10 cellular contexts compared by ENCODE assay signal in the genomic region with DNA sequence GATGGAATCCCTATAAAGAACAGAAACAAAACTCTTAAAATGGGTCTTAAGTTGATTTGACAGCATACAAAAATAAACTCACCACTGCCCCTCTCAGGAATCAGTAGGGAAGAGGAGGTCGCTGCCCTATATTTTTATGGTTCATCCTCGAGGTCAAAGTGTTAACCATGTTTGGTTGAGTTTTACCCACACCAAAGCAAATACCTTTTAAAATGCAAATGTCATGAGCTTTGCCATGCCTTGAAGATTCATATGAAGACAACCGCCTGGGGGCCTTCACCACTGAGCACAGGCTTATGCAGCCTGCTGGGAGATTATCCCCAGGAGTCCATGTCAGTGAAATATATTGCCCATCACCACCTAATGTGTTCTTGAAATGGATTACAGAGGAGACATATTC.
DNase-seq lines count a peak whose midpoint lies in the region; ATAC-seq and TF ChIP-seq lines count a peak whose summit lies in the region.
"Had no signal": no experiment of that assay in that cellular context is flagged by ENCODE, and none has a peak within 500 bp of the region (broad histone marks: within the 10 kb centered on the region; RNA-seq: fewer than 3 reads in every experiment).

No MANE protein-coding gene starts in this region.

- H3K4me3 ChIP-seq in adrenal gland = no peak overlapping the region
- H3K4me3 ChIP-seq: stomach had no signal

- no peak for TF ChIP-seq POLR2A in adrenal gland (IDR thresholded peaks at IDR 0.05)

- H3K27me3 ChIP-seq in adrenal gland = no peaks in the 10 kb centered on the region
- H3K27me3 ChIP-seq: stomach had no signal

- WGBS in adrenal gland, 4 donors = 59 to 81% (median 74%) methylated on average over 3 of the region's 3 CpGs

- TF ChIP-seq CTCF in adrenal gland (IDR thresholded peaks at IDR 0.05) = no peak

- H3K36me3 Mint-ChIP-seq in activated T-cell treated with anti-CD3 and anti-CD28 coated beads, Interleukin-2, amount 50 U/mL, for 4 hours (ENCODE audit: insufficient read depth) = peaks cover 31% of the 10 kb centered on the region
- peaks cover 30% of the 10 kb centered on the region for H3K36me3 Mint-ChIP-seq in activated T-helper 1 cell treated with anti-CD3 and anti-CD28 coated beads, Interleukin-12 subunit alpha, Interleukin-12 subunit beta, Interleukin-2, Interleukin-4 antibody, amounts not matched to agents 30 ng/mL and 10 ng/mL and 1 ng/mL, durations not matched to agents 14 hours and 24 hours and 36 hours (ENCODE audit: low read depth)
- H3K36me3 Mint-ChIP-seq in natural killer cell treated with Interleukin-12 subunit alpha and Interleukin-12 subunit beta and Interleukin-15 and Interleukin-18, amount 100 ng/mL, for 72 hours = peaks cover 13% of the 10 kb centered on the region

- peak; percentile 90 to 96 for ATAC-seq in activated T-cell treated with anti-CD3 and anti-CD28 coated beads, Interleukin-2, amount 50 U/mL, for 4 hours
- peak; percentile 61 to 94 for ATAC-seq in natural killer cell treated with Interleukin-12 subunit alpha and Interleukin-12 subunit beta and Interleukin-15 and Interleukin-18, amount 100 ng/mL, for 72 hours
- ATAC-seq in HG03045 (IDR thresholded peaks at IDR 0.05; ENCODE audit: unreplicated experiment) = no peak

- H3K27ac ChIP-seq in adrenal gland = no peak overlapping the region
- H3K27ac ChIP-seq: stomach had no signal

- intact Hi-C loops in activated T-helper 1 cell treated with anti-CD3 and anti-CD28 coated beads, Interleukin-12 subunit alpha, Interleukin-12 subunit beta, Interleukin-2, Interleukin-4 antibody, amounts not matched to agents 30 ng/mL and 10 ng/mL and 1 ng/mL, durations not matched to agents 14 hours and 24 hours and 36 hours (cut with micrococcal nuclease) = loop anchor here (1.0 to 2.0 kb wide), 6 partner anchors 15 to 84 kb away; no protein-coding TSS in a partner anchor
- intact Hi-C loops in adrenal gland (cut with DNase I) = no loop called here

- H3K27ac Mint-ChIP-seq in activated T-helper 1 cell treated with anti-CD3 and anti-CD28 coated beads, Interleukin-12 subunit alpha, Interleukin-12 subunit beta, Interleukin-2, Interleukin-4 antibody, amounts not matched to agents 30 ng/mL and 10 ng/mL and 1 ng/mL, durations not matched to agents 14 hours and 24 hours and 36 hours = peak overlapping the region; percentile 49
- peak overlapping the region in 1 of 2 donors; percentile 18 for H3K27ac Mint-ChIP-seq in natural killer cell treated with Interleukin-12 subunit alpha and Interleukin-12 subunit beta and Interleukin-15 and Interleukin-18, amount 100 ng/mL, for 72 hours

- H3K27me3 Mint-ChIP-seq in activated T-cell treated with anti-CD3 and anti-CD28 coated beads, Interleukin-2, amount 50 U/mL, for 4 hours (ENCODE audit: low read depth) = no peaks in the 10 kb centered on the region
- H3K27me3 Mint-ChIP-seq in activated T-helper 1 cell treated with anti-CD3 and anti-CD28 coated beads, Interleukin-12 subunit alpha, Interleukin-12 subunit beta, Interleukin-2, Interleukin-4 antibody, amounts not matched to agents 30 ng/mL and 10 ng/mL and 1 ng/mL, durations not matched to agents 14 hours and 24 hours and 36 hours (ENCODE audit: insufficient read depth) = no peaks in the 10 kb centered on the region
- H3K27me3 Mint-ChIP-seq in natural killer cell treated with Interleukin-12 subunit alpha and Interleukin-12 subunit beta and Interleukin-15 and Interleukin-18, amount 100 ng/mL, for 72 hours = no peaks in the 10 kb centered on the region

- no peaks in the 10 kb centered on the region for H3K4me1 ChIP-seq in adrenal gland (replicated peaks in 1 of 2)
- H3K4me1 ChIP-seq: stomach had no signal

- peaks cover 0 to 14% of the 10 kb centered on the region in 2 donors for H3K36me3 ChIP-seq in adrenal gland (replicated peaks in 1 of 2)

- H3K4me3 Mint-ChIP-seq in activated T-cell treated with anti-CD3 and anti-CD28 coated beads, Interleukin-2, amount 50 U/mL, for 4 hours = no peak overlapping the region
- peak overlapping the region; percentile 12 for H3K4me3 Mint-ChIP-seq in activated T-helper 1 cell treated with anti-CD3 and anti-CD28 coated beads, Interleukin-12 subunit alpha, Interleukin-12 subunit beta, Interleukin-2, Interleukin-4 antibody, amounts not matched to agents 30 ng/mL and 10 ng/mL and 1 ng/mL, durations not matched to agents 14 hours and 24 hours and 36 hours
- peak overlapping the region; percentile 18 for H3K4me3 Mint-ChIP-seq in natural killer cell treated with Interleukin-12 subunit alpha and Interleukin-12 subunit beta and Interleukin-15 and Interleukin-18, amount 100 ng/mL, for 72 hours

- H3K4me1 Mint-ChIP-seq in activated T-cell treated with anti-CD3 and anti-CD28 coated beads, Interleukin-2, amount 50 U/mL, for 4 hours (ENCODE audit: low read depth) = peaks cover 26% of the 10 kb centered on the region
- peaks cover 32% of the 10 kb centered on the region for H3K4me1 Mint-ChIP-seq in activated T-helper 1 cell treated with anti-CD3 and anti-CD28 coated beads, Interleukin-12 subunit alpha, Interleukin-12 subunit beta, Interleukin-2, Interleukin-4 antibody, amounts not matched to agents 30 ng/mL and 10 ng/mL and 1 ng/mL, durations not matched to agents 14 hours and 24 hours and 36 hours (ENCODE audit: low read depth)
- H3K4me1 Mint-ChIP-seq in natural killer cell treated with Interleukin-12 subunit alpha and Interleukin-12 subunit beta and Interleukin-15 and Interleukin-18, amount 100 ng/mL, for 72 hours (ENCODE audit: low read depth in 2 of 2) = peaks cover 19 to 25% of the 10 kb centered on the region in 2 donors

- H3K9me3 ChIP-seq in adrenal gland (replicated peaks in 1 of 3) = no peaks in the 10 kb centered on the region
- H3K9me3 ChIP-seq: stomach had no signal

- H3K9me3 Mint-ChIP-seq in activated T-cell treated with anti-CD3 and anti-CD28 coated beads, Interleukin-2, amount 50 U/mL, for 4 hours = no peaks in the 10 kb centered on the region
- peaks cover 4% of the 10 kb centered on the region for H3K9me3 Mint-ChIP-seq in activated T-helper 1 cell treated with anti-CD3 and anti-CD28 coated beads, Interleukin-12 subunit alpha, Interleukin-12 subunit beta, Interleukin-2, Interleukin-4 antibody, amounts not matched to agents 30 ng/mL and 10 ng/mL and 1 ng/mL, durations not matched to agents 14 hours and 24 hours and 36 hours
- H3K9me3 Mint-ChIP-seq in natural killer cell treated with Interleukin-12 subunit alpha and Interleukin-12 subunit beta and Interleukin-15 and Interleukin-18, amount 100 ng/mL, for 72 hours = no peaks in the 10 kb centered on the region

- DNase-seq in activated T-cell treated with anti-CD3 and anti-CD28 coated beads, Interleukin-2, amount 50 U/mL, for 4 hours = peak; percentile 21
- no peak for DNase-seq in activated T-cell treated with anti-CD3 and anti-CD28 coated beads for 4 hours
- peak; percentile 76 for DNase-seq in HuH-7 (ENCODE audit: low spot score)
- DNase-seq in activated T-helper 1 cell treated with anti-CD3 and anti-CD28 coated beads, Interleukin-12 subunit alpha, Interleukin-12 subunit beta, Interleukin-2, Interleukin-4 antibody, amounts not matched to agents 30 ng/mL and 10 ng/mL and 1 ng/mL, durations not matched to agents 14 hours and 24 hours and 36 hours (ENCODE audit: low spot score) = peak; percentile 50
- no peak for DNase-seq in natural killer cell treated with Interleukin-12 subunit alpha and Interleukin-12 subunit beta and Interleukin-15 and Interleukin-18, amount 100 ng/mL, for 72 hours (ENCODE audit: low spot score)
- DNase-seq in adrenal gland = no peak
- no peak for DNase-seq in SKM-1 treated with dmso at 0.1 percent for 144 hours (lab: John Stamatoyannopoulos, UW; ENCODE audit: unreplicated experiment)
- DNase-seq: EL, stomach had no signal

Comparison
In these comparisons a context has a peak if more than half of its experiments do, and no peak if none do; other contexts are left out.
1. DNase-seq: peak in activated T-cell treated with anti-CD3 and anti-CD28 coated beads, Interleukin-2, amount 50 U/mL, for 4 hours (single experiment), HuH-7 (single experiment) and activated T-helper 1 cell treated with anti-CD3 and anti-CD28 coated beads, Interleukin-12 subunit alpha, Interleukin-12 subunit beta, Interleukin-2, Interleukin-4 antibody, amounts not matched to agents 30 ng/mL and 10 ng/mL and 1 ng/mL, durations not matched to agents 14 hours and 24 hours and 36 hours (single experiment); none in activated T-cell treated with anti-CD3 and anti-CD28 coated beads for 4 hours (single experiment), natural killer cell treated with Interleukin-12 subunit alpha and Interleukin-12 subunit beta and Interleukin-15 and Interleukin-18, amount 100 ng/mL, for 72 hours (single experiment), adrenal gland (0 of 7) and SKM-1 treated with dmso at 0.1 percent for 144 hours (single experiment).